15 cellular contexts compared by ENCODE assay signal in genomic region chr7:136133491-136133990, GRCh38.
A peak's percentile ranks its signal among the peaks of the same experiment; 100 is the strongest.
DNase-seq lines count a peak whose midpoint lies in the region; ATAC-seq, FAIRE-seq and TF ChIP-seq lines count a peak whose summit lies in the region.
"Had no signal": no experiment of that assay in that cellular context is flagged by ENCODE, and none has a peak within 500 bp of the region (broad histone marks: within the 10 kb centered on the region; RNA-seq: fewer than 3 reads in every experiment).

No MANE protein-coding gene starts in this region.

- no peaks in the 10 kb centered on the region for H3K27me3 Mint-ChIP-seq in astrocyte (ENCODE audit: low read depth, unreplicated experiment)

- intact Hi-C loops in breast epithelium (cut with DNase I; ENCODE audit: low total_unique reads) = no loop called here

- H3K9me3 ChIP-seq in astrocyte (ENCODE audit: insufficient read depth, low read depth, low read length) (no peaks in the 10 kb centered on the region), breast epithelium (no peaks in the 10 kb centered on the region)
- H3K9me3 ChIP-seq: prostate gland, thoracic aorta had no signal

- H3K9me3 Mint-ChIP-seq in astrocyte (ENCODE audit: unreplicated experiment) = no peaks in the 10 kb centered on the region
- H3K9me3 Mint-ChIP-seq: brain had no signal

- peak overlapping the region; percentile 34 for H3K4me2 ChIP-seq in astrocyte (ENCODE audit: low read length)

- H3K4me3 ChIP-seq in astrocyte (ENCODE audit: insufficient read depth, low read depth, low read length) (no peak overlapping the region), breast epithelium (no peak overlapping the region)
- H3K4me3 ChIP-seq: prostate gland, thoracic aorta had no signal

- peaks cover 11% of the 10 kb centered on the region for H3K4me1 Mint-ChIP-seq in astrocyte (ENCODE audit: low read depth, unreplicated experiment)
- H3K4me1 Mint-ChIP-seq: CD14-positive monocyte had no signal

- H3K36me3 ChIP-seq in astrocyte (ENCODE audit: insufficient read depth, low read length) (no peaks in the 10 kb centered on the region), breast epithelium (no peaks in the 10 kb centered on the region)
- H3K36me3 ChIP-seq: prostate gland, thoracic aorta had no signal

- no peaks in the 10 kb centered on the region for H3K79me2 ChIP-seq in astrocyte (ENCODE audit: insufficient read depth, low read length)

- no peaks in the 10 kb centered on the region for H3K36me3 Mint-ChIP-seq in astrocyte (ENCODE audit: low read depth, unreplicated experiment)
- H3K36me3 Mint-ChIP-seq: brain, CD14-positive monocyte had no signal

- no peak overlapping the region for H2AFZ ChIP-seq in astrocyte (ENCODE audit: low read depth, low read length)

- FAIRE-seq in astrocyte (lab: Jason Lieb, UNC) (no peak), urothelium cell line (lab: Jason Lieb, UNC) (no peak)
- FAIRE-seq: islet of Langerhans had no signal

- DNase-seq in NCI-H146 (lab: John Stamatoyannopoulos, UW) (peak; percentile 72), astrocyte (ENCODE audit: low read depth) (peak; percentile 37), kidney tubule cell (ENCODE audit: low spot score) (peak; percentile 33), urothelium cell line (ENCODE audit: low spot score) (peak; percentile 37), breast epithelium (ENCODE audit: low spot score in 2 of 2) (no peak)
- DNase-seq: activated effector memory CD4-positive, alpha-beta T cell treated with Interleukin-2 at 50 U/mL for 16 hours; stimulated activated CD4-positive, alpha-beta T cell treated with anti-CD3 and anti-CD28 coated beads, Interleukin-1b, Interleukin-23, amount 100 ng/mL, for 48 hours had no signal

- TF ChIP-seq CTCF in astrocyte (IDR thresholded peaks at IDR 0.05; ENCODE audit: insufficient read depth, low read depth, low read length) (no peak), breast epithelium (IDR thresholded peaks at IDR 0.05) (no peak)

- no peak for TF ChIP-seq POLR2A in breast epithelium (IDR thresholded peaks at IDR 0.05)

- H3K9ac ChIP-seq in astrocyte (ENCODE audit: low read length) = no peak overlapping the region

- H3K4me3 Mint-ChIP-seq in astrocyte (ENCODE audit: unreplicated experiment) = no peak overlapping the region
- H3K4me3 Mint-ChIP-seq: brain, CD14-positive monocyte had no signal

- no peak for ATAC-seq in HG03196 (IDR thresholded peaks at IDR 0.05; ENCODE audit: unreplicated experiment)
- ATAC-seq in GM19452 (IDR thresholded peaks at IDR 0.05; ENCODE audit: unreplicated experiment) = no peak

- H3K27ac Mint-ChIP-seq in astrocyte (ENCODE audit: unreplicated experiment) = peak overlapping the region; percentile 62
- H3K27ac Mint-ChIP-seq: CD14-positive monocyte had no signal

- no peaks in the 10 kb centered on the region for H3K27me3 ChIP-seq in astrocyte (ENCODE audit: insufficient read depth, low read length)
- H3K27me3 ChIP-seq in breast epithelium = no peaks in the 10 kb centered on the region

- no peaks in the 10 kb centered on the region for H4K20me1 ChIP-seq in astrocyte (ENCODE audit: insufficient read depth, low read length)

- H3K4me1 ChIP-seq in astrocyte (ENCODE audit: insufficient read depth, low read length) = peaks cover 4% of the 10 kb centered on the region
- no peaks in the 10 kb centered on the region for H3K4me1 ChIP-seq in breast epithelium
- H3K4me1 ChIP-seq: prostate gland had no signal

- H3K27ac ChIP-seq in astrocyte (ENCODE audit: low read depth, low read length) = no peak overlapping the region
- no peak overlapping the region for H3K27ac ChIP-seq in breast epithelium
- H3K27ac ChIP-seq: prostate gland, thoracic aorta, VCaP had no signal

Comparison
In these comparisons a context has a peak if more than half of its experiments do, and no peak if none do; other contexts are left out.
1. DNase-seq: peak in NCI-H146 (single experiment), astrocyte (single experiment), kidney tubule cell (single experiment) and urothelium cell line (single experiment); none in breast epithelium (0 of 2).